8 cellular contexts compared by ENCODE assay signal in the genomic region with DNA sequence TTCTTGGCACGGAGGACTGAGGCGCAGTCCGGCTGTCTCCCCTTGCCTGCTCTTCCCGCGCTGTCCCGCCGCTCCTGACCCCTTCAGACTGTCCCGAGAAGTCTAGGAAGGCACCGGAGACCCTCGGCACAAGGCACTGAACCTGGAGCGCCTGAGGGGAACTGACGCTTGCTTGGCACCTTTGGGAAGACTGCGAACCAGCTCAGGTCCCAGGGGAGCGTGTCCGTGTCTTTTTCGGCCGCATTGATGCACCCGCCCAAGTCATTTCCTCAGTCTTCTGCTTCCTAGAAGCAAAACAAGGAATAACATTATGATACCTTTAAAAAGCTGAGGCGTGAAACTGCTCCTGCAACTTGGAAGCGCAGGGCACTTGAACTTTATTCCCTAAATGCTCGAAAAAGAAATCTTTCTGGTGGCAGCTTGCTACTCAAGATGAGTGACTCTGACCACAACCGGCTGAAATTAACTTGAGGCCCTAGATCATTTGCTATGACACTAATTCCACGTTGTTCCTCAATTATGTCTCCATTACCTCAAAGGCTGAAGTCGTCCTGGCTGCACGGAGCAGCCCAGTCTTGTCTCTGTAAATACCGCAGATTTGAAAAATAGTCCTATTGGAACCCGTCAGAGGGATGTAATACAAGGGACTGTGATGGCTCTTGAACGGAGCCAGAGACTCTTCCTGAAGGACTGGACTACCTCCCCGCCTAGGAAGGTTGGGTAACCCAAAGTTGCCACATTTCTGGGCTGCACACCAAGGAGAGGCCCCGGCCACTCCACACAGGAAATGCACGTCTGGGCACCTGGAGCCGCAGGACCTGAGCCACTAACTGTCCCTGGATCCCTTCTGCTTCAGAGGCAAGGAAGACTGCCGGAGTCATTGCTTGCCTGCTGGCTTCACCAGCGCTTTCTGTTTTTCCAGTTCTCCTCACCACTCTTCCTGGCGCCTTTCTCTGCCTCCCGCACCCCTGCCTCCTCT. TPM values are rescaled to one million over a fixed set of nuclear protein-coding genes. Genes with fewer than 3 reads are reported as not detected.
DNase-seq lines count a peak whose midpoint lies in the region; ATAC-seq, FAIRE-seq and TF ChIP-seq lines count a peak whose summit lies in the region.

No MANE protein-coding gene starts in this region.

- no peak for FAIRE-seq in keratinocyte (lab: Jason Lieb, UNC)

- no peak overlapping the region for H2AFZ ChIP-seq in keratinocyte (ENCODE audit: control insufficient read depth, low read length)

- peak overlapping the region; percentile 22 for H3K4me2 ChIP-seq in keratinocyte (ENCODE audit: control insufficient read depth, extremely low read depth, insufficient read depth, low read depth, low read length)

- peak overlapping the region; percentile 66 to 89 for H3K4me3 Mint-ChIP-seq in activated T-cell treated with anti-CD3 and anti-CD28 coated beads, Interleukin-2, amount 50 U/mL, for 72 hours
- peak overlapping the region; percentile 63 for H3K4me3 Mint-ChIP-seq in activated T-helper 2 cell treated with anti-CD3 and anti-CD28 coated beads, Interferon-gamma antibody, Interleukin-2, Interleukin-4, amounts not matched to agents 10 μg/mL and 5 μg/mL and 100 μg/mL, durations not matched to agents 14 hours and 24 hours and 36 hours (ENCODE audit: low read depth)
- H3K4me3 Mint-ChIP-seq in type B pancreatic cell = peak overlapping the region; percentile 78

- no peaks in the 10 kb centered on the region for H3K9me3 ChIP-seq in keratinocyte (ENCODE audit: control insufficient read depth, low read depth, low read length)
- H3K9me3 ChIP-seq in SJCRH30 (replicated peaks) = no peaks in the 10 kb centered on the region

- peaks cover 42% of the 10 kb centered on the region for H3K4me1 Mint-ChIP-seq in activated T-cell treated with anti-CD3 and anti-CD28 coated beads, Interleukin-2, amount 50 U/mL, for 72 hours (ENCODE audit: low read depth)
- H3K4me1 Mint-ChIP-seq in activated T-helper 2 cell treated with anti-CD3 and anti-CD28 coated beads, Interferon-gamma antibody, Interleukin-2, Interleukin-4, amounts not matched to agents 10 μg/mL and 5 μg/mL and 100 μg/mL, durations not matched to agents 14 hours and 24 hours and 36 hours (ENCODE audit: low read depth) = peaks cover 14% of the 10 kb centered on the region
- H3K4me1 Mint-ChIP-seq in type B pancreatic cell (ENCODE audit: unreplicated experiment) = no peaks in the 10 kb centered on the region

- peaks cover 2% of the 10 kb centered on the region in 2 donors for H3K36me3 Mint-ChIP-seq in activated T-cell treated with anti-CD3 and anti-CD28 coated beads, Interleukin-2, amount 50 U/mL, for 72 hours (ENCODE audit: insufficient read depth in 2 of 2)
- peaks cover 7% of the 10 kb centered on the region for H3K36me3 Mint-ChIP-seq in activated T-helper 2 cell treated with anti-CD3 and anti-CD28 coated beads, Interferon-gamma antibody, Interleukin-2, Interleukin-4, amounts not matched to agents 10 μg/mL and 5 μg/mL and 100 μg/mL, durations not matched to agents 14 hours and 24 hours and 36 hours (ENCODE audit: low read depth)
- H3K36me3 Mint-ChIP-seq in type B pancreatic cell = no peaks in the 10 kb centered on the region

- H3K79me2 ChIP-seq in keratinocyte (ENCODE audit: control insufficient read depth, insufficient read depth, low read length) = no peaks in the 10 kb centered on the region

- TF ChIP-seq CTCF in keratinocyte (optimal IDR thresholded peaks at IDR 0.05 in 1 of 3, IDR thresholded peaks at IDR 0.05 in 1 of 3, conservative IDR thresholded peaks at IDR 0.05 in 1 of 3; ENCODE audit: extremely low read depth in 1 of 3, insufficient read depth in 2 of 3, low read length in 3 of 3) = no peak
- no peak for TF ChIP-seq CTCF in type B pancreatic cell (conservative IDR thresholded peaks at IDR 0.05)

- no peaks in the 10 kb centered on the region for H3K9me1 ChIP-seq in keratinocyte (ENCODE audit: control insufficient read depth, extremely low read depth, insufficient read depth, low read length)

- H3K27ac Mint-ChIP-seq in activated T-cell treated with anti-CD3 and anti-CD28 coated beads, Interleukin-2, amount 50 U/mL, for 72 hours = no peak overlapping the region
- H3K27ac Mint-ChIP-seq in activated T-helper 2 cell treated with anti-CD3 and anti-CD28 coated beads, Interferon-gamma antibody, Interleukin-2, Interleukin-4, amounts not matched to agents 10 μg/mL and 5 μg/mL and 100 μg/mL, durations not matched to agents 14 hours and 24 hours and 36 hours = no peak overlapping the region
- H3K27ac Mint-ChIP-seq in type B pancreatic cell = peak overlapping the region; percentile 27

- DNase-seq in activated T-cell treated with anti-CD3 and anti-CD28 coated beads, Interleukin-2, amount 50 U/mL, for 72 hours = no peak
- DNase-seq in activated T-cell treated with anti-CD3 and anti-CD28 coated beads, Interleukin-2, amount 50 U/mL, for 1 hour = no peak
- no peak for DNase-seq in activated T-helper 2 cell treated with anti-CD3 and anti-CD28 coated beads, Interferon-gamma antibody, Interleukin-2, Interleukin-4, amounts not matched to agents 10 μg/mL and 5 μg/mL and 100 μg/mL, durations not matched to agents 14 hours and 24 hours and 36 hours (ENCODE audit: low spot score)
- DNase-seq in keratinocyte (ENCODE audit: low read depth, low spot score) = no peak
- DNase-seq in type B pancreatic cell (ENCODE audit: extremely low spot score, unreplicated experiment) = no peak
- DNase-seq in SJCRH30 = no peak
- no peak for DNase-seq in NCI-H2227 (lab: John Stamatoyannopoulos, UW; ENCODE audit: unreplicated experiment)

- no peak overlapping the region for H3K27ac ChIP-seq in keratinocyte (ENCODE audit: control insufficient read depth, insufficient read depth, low read length)
- no peak overlapping the region for H3K27ac ChIP-seq in SJCRH30

- no peak for ATAC-seq in activated T-cell treated with anti-CD3 and anti-CD28 coated beads, Interleukin-2, amount 50 U/mL, for 72 hours (replicated peaks in 1 of 2)
- no peak for ATAC-seq in HG02759 (IDR thresholded peaks at IDR 0.05; ENCODE audit: unreplicated experiment)

- H3K27me3 ChIP-seq in keratinocyte (ENCODE audit: control insufficient read depth, extremely low read depth, insufficient read depth, low read length) = peaks cover 59% of the 10 kb centered on the region
- peaks cover 7% of the 10 kb centered on the region; the same call in 1 of the 2 replicates for H3K27me3 ChIP-seq in SJCRH30

- no peaks in the 10 kb centered on the region for H4K20me1 ChIP-seq in keratinocyte (ENCODE audit: control insufficient read depth, extremely low read depth, insufficient read depth, low read length)

- no peak overlapping the region for H3K9ac ChIP-seq in keratinocyte (ENCODE audit: control insufficient read depth, extremely low read depth, insufficient read depth, low read length)

- H3K9me3 Mint-ChIP-seq in activated T-cell treated with anti-CD3 and anti-CD28 coated beads, Interleukin-2, amount 50 U/mL, for 72 hours = no peaks in the 10 kb centered on the region
- H3K9me3 Mint-ChIP-seq in activated T-helper 2 cell treated with anti-CD3 and anti-CD28 coated beads, Interferon-gamma antibody, Interleukin-2, Interleukin-4, amounts not matched to agents 10 μg/mL and 5 μg/mL and 100 μg/mL, durations not matched to agents 14 hours and 24 hours and 36 hours = no peaks in the 10 kb centered on the region
- no peaks in the 10 kb centered on the region for H3K9me3 Mint-ChIP-seq in type B pancreatic cell

- dilution Hi-C loops in keratinocyte (cut with MboI; ENCODE audit: extremely low pct_ligation_motif_present, low sequenced_read_pairs) = no loop called here

- intact Hi-C loops in activated T-helper 2 cell treated with anti-CD3 and anti-CD28 coated beads, Interferon-gamma antibody, Interleukin-2, Interleukin-4, amounts not matched to agents 10 μg/mL and 5 μg/mL and 100 μg/mL, durations not matched to agents 14 hours and 24 hours and 36 hours (cut with micrococcal nuclease) = loop anchor here (10.0 kb wide), 1 partner anchor 119 kb away; no protein-coding TSS in a partner anchor

- H3K36me3 ChIP-seq in keratinocyte (ENCODE audit: control insufficient read depth in 2 of 2, extremely low read depth in 1 of 2, insufficient read depth in 2 of 2, low read length in 2 of 2) = no peaks in the 10 kb centered on the region
- H3K36me3 ChIP-seq in SJCRH30 = no peaks in the 10 kb centered on the region

- H3K4me3 ChIP-seq in keratinocyte (ENCODE audit: control insufficient read depth in 2 of 3, extremely low read depth in 1 of 3, insufficient read depth in 2 of 3, low read depth in 1 of 3, low read length in 3 of 3) (no peak overlapping the region), SJCRH30 (no peak overlapping the region)

- H3K4me1 ChIP-seq in keratinocyte (ENCODE audit: control insufficient read depth, extremely low read depth, insufficient read depth, low read length) (peaks cover 3% of the 10 kb centered on the region), SJCRH30 (peaks cover 10% of the 10 kb centered on the region)

- peaks cover 23% of the 10 kb centered on the region for H3K27me3 Mint-ChIP-seq in activated T-cell treated with anti-CD3 and anti-CD28 coated beads, Interleukin-2, amount 50 U/mL, for 72 hours (ENCODE audit: low read depth)
- peaks cover 51% of the 10 kb centered on the region for H3K27me3 Mint-ChIP-seq in activated T-helper 2 cell treated with anti-CD3 and anti-CD28 coated beads, Interferon-gamma antibody, Interleukin-2, Interleukin-4, amounts not matched to agents 10 μg/mL and 5 μg/mL and 100 μg/mL, durations not matched to agents 14 hours and 24 hours and 36 hours (ENCODE audit: low read depth)
- peaks cover 89% of the 10 kb centered on the region for H3K27me3 Mint-ChIP-seq in type B pancreatic cell

RNA-seq across cellular contexts. Expression of a gene that starts 0.9 kb away (rescaled TPM):
- total RNA-seq in activated T-cell treated with anti-CD3 and anti-CD28 coated beads, Interleukin-2, amount 50 U/mL, for 72 hours = 10 to 100 TPM; 35.8 to 43.8 TPM
- 29.9 and 32.4 TPM in 2 replicates for total RNA-seq in activated T-helper 2 cell treated with anti-CD3 and anti-CD28 coated beads, Interferon-gamma antibody, Interleukin-2, Interleukin-4, amounts not matched to agents 10 μg/mL and 5 μg/mL and 100 μg/mL, durations not matched to agents 14 hours and 24 hours and 36 hours
- polyA plus RNA-seq in keratinocyte = 0.01 to 0.21 TPM (median 0.02 TPM) in 3 replicates
- 0.05 TPM for polyA plus RNA-seq in keratinocyte (2011; ENCODE audit: low read depth)
- 0.02 TPM in 1 of 2 replicates, not detected in the other for polyA plus RNA-seq in keratinocyte (2011; cell fraction: cytosol; rRNA removed)
- polyA plus RNA-seq in keratinocyte (2011; cell fraction: nucleus; rRNA removed) = 0.16 and 0.19 TPM in 2 replicates
- polyA plus RNA-seq in keratinocyte (2012; ENCODE audit: low replicate concordance) = 0.24 TPM in 1 of 2 replicates, not detected in the other
- polyA minus RNA-seq in keratinocyte = not detected in 3 replicates
- not detected for polyA minus RNA-seq in keratinocyte (2011; cell fraction: cytosol; rRNA and poly(A)+ RNA removed)
- polyA minus RNA-seq in keratinocyte (2011; cell fraction: nucleus; rRNA and poly(A)+ RNA removed) = 0.11 and 0.23 TPM in 2 replicates
- 0.79 and 1.3 TPM in 2 replicates for total RNA-seq in type B pancreatic cell (ENCODE audit: low replicate concordance)
- 0.25 and 0.36 TPM in 2 replicates for total RNA-seq in SJCRH30 (2014; rRNA removed; shearing (Covaris generic))

Comparison
In these comparisons a context has a peak if more than half of its experiments do, and no peak if none do; other contexts are left out.
1. RNA of a gene that starts 0.9 kb away (total RNA-seq): 35.8 to 43.8 TPM in activated T-cell treated with anti-CD3 and anti-CD28 coated beads, Interleukin-2, amount 50 U/mL, for 72 hours and 29.9 to 32.4 TPM in activated T-helper 2 cell treated with anti-CD3 and anti-CD28 coated beads, Interferon-gamma antibody, Interleukin-2, Interleukin-4, amounts not matched to agents 10 μg/mL and 5 μg/mL and 100 μg/mL, durations not matched to agents 14 hours and 24 hours and 36 hours; 0.79 to 1.3 TPM in type B pancreatic cell and 0.25 to 0.36 TPM in SJCRH30; every median in the first group is over 10 times any median in the second.
2. Peak in every context shown above with its lines, with median percentiles within 50 percentile points of each other: H3K4me3 Mint-ChIP-seq.